ENCODE assay signal across 8 cellular contexts in the genomic region with DNA sequence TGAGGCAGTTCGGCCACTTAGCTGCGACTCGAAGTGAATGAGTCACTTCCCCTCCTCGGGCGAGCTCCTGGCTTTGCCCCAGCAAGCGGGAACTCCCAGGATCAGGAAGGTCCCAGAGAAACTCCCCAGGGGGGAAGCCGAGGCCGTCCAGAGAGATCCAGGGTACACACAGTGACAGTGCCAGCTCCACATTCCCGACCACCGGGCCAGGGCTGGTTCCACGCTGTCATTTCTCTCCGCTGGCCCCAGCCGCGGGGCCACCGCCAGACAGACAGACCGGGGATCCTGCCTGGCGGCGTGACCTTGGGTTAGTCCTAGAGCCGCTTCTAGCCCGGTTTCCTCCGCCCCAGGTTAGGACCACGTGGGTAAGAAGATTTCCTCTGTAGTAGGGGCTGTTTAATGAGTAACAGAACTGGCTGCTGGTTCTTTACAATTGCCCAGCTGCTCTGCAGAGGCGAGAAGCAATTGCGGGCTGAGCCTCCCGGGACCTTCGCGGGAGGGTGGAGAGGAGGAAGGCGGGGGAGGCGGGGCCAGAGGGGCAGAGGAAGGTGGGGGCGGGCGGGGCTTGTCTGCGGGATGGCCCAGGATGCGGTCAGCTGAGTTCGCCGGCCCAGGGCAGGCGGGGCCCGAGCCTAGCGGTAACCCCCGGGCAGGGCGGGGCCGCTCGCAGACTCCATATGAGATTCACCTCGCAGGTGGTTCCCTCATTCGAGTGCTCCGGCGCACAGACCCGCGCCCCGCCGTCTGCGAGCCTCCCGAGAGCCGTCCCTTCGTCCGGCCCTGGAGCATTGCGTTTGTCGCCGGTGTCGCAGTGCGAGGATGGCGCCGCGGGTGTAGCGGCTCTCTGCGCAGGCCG. TPM values are rescaled to one million over a fixed set of nuclear protein-coding genes. Genes with fewer than 3 reads are reported as not detected.
DNase-seq lines count a peak whose midpoint lies in the region; ATAC-seq and TF ChIP-seq lines count a peak whose summit lies in the region.

A gene (plus strand): TSS at position 707 of the 856 bp plus-strand sequence. CDS start 5,519 bp downstream, outside the sequence.

- H3K36me3 ChIP-seq in left lung, result peaks cover 0 to 37% of the 10 kb centered on the region in 2 donors

- TF ChIP-seq CTCF in left lung (IDR thresholded peaks at IDR 0.05), result no peak

- peaks cover 16 to 88% of the 10 kb centered on the region in 2 donors for H3K4me1 ChIP-seq in left lung

- H3K27ac ChIP-seq in left lung, result peak within 1 kb of the TSS; percentile 98 to 99

- DNase-seq in AG08396 (ENCODE audit: low spot score) (peak; percentile 90), NCI-H526 (lab: John Stamatoyannopoulos, UW) (peak; percentile 48 to 82), dedifferentiated amniotic fluid mesenchymal stem cell (ENCODE audit: extremely low spot score) (peak; percentile 71), left lung (peak; percentile 97 to 99)
- peak; percentile 89 for DNase-seq in activated CD4-positive, alpha-beta T cell treated with anti-CD3 and anti-CD28 coated beads, Interleukin-2, amount 50 U/mL, for 1 hour
- DNase-seq in stimulated activated CD4-positive, alpha-beta T cell treated with anti-CD3 and anti-CD28 coated beads, Interleukin-4, amount 100 ng/mL, for 1 hour, result peak; percentile 82

- no peaks in the 10 kb centered on the region for H3K27me3 ChIP-seq in left lung

- no peaks in the 10 kb centered on the region for H3K9me3 ChIP-seq in left lung

- intact Hi-C loops in left lung (cut with DNase I), result no loop called here

- ATAC-seq in GM18873 (IDR thresholded peaks at IDR 0.05; ENCODE audit: low FRiP score, unreplicated experiment) (peak; percentile 45), HG03135 (IDR thresholded peaks at IDR 0.05; ENCODE audit: unreplicated experiment) (peak; percentile 64), left lung (peak; percentile 88)

- H3K4me3 ChIP-seq in left lung, result peak within 1 kb of the TSS; percentile 89 to 93

RNA-seq across cellular contexts. Expression of the gene that starts here (rescaled TPM):
- 10 to 100 TPM; 37.8 to 79.3 TPM for total RNA-seq in left lung

Comparison
In these comparisons a context has a peak if more than half of its experiments do, and no peak if none do; other contexts are left out.
1. Peak in every context shown above with its lines: DNase-seq, ATAC-seq, H3K4me3 ChIP-seq and H3K27ac ChIP-seq.